8 cellular contexts compared by ENCODE assay signal in genomic region chr7:41732279-41733062, GRCh38. TPM values are rescaled to one million over a fixed set of nuclear protein-coding genes. Genes with fewer than 3 reads are reported as not detected.
DNase-seq lines count a peak whose midpoint lies in the region; ATAC-seq and TF ChIP-seq lines count a peak whose summit lies in the region.

No MANE protein-coding gene starts in this region.

- no peaks in the 10 kb centered on the region for H3K9me3 ChIP-seq in adipocyte (ENCODE audit: control insufficient read depth, low read length)
- H3K9me3 ChIP-seq in CD8-positive, alpha-beta T cell (ENCODE audit: low read length) = no peaks in the 10 kb centered on the region

- H3K27ac ChIP-seq in CD8-positive, alpha-beta T cell (ENCODE audit: low read depth, low read length) = no peak overlapping the region

- H3K9ac ChIP-seq in adipocyte (ENCODE audit: low read length) = no peak overlapping the region

- H3K36me3 Mint-ChIP-seq in nephron (ENCODE audit: low read depth) = no peaks in the 10 kb centered on the region
- H3K36me3 Mint-ChIP-seq in CD8-positive, alpha-beta T cell = no peaks in the 10 kb centered on the region

- no peaks in the 10 kb centered on the region for H3K27me3 ChIP-seq in adipocyte (replicated peaks; ENCODE audit: control insufficient read depth, insufficient read depth, low read length)
- H3K27me3 ChIP-seq in CD8-positive, alpha-beta T cell (ENCODE audit: insufficient read depth, low read length) = no peaks in the 10 kb centered on the region

- peak; percentile 50 to 73 (median 56) for TF ChIP-seq CTCF in nephron (IDR thresholded peaks at IDR 0.05; ENCODE audit: unreplicated experiment in 3 of 3)
- no peak for TF ChIP-seq CTCF in CD8-positive, alpha-beta T cell (IDR thresholded peaks at IDR 0.05)

- peaks cover 4% of the 10 kb centered on the region for H3K4me1 ChIP-seq in adipocyte (ENCODE audit: control insufficient read depth, insufficient read depth, low read length)
- no peaks in the 10 kb centered on the region for H3K4me1 ChIP-seq in CD8-positive, alpha-beta T cell (ENCODE audit: insufficient read depth, low read length)

- H3K9me3 Mint-ChIP-seq in nephron = no peaks in the 10 kb centered on the region
- no peaks in the 10 kb centered on the region for H3K9me3 Mint-ChIP-seq in CD8-positive, alpha-beta T cell

- H3K4me3 ChIP-seq in adipocyte (ENCODE audit: low read length) = no peak overlapping the region
- no peak overlapping the region for H3K4me3 ChIP-seq in CD8-positive, alpha-beta T cell (ENCODE audit: low read depth, low read length)

- ATAC-seq in HG03280 (IDR thresholded peaks at IDR 0.05; ENCODE audit: unreplicated experiment) = peak; percentile 9
- ATAC-seq in CD8-positive, alpha-beta T cell = no peak

- H3K4me3 Mint-ChIP-seq in nephron = no peak overlapping the region
- H3K4me3 Mint-ChIP-seq in CD8-positive, alpha-beta T cell = no peak overlapping the region

- peaks cover 13% of the 10 kb centered on the region for H3K4me1 Mint-ChIP-seq in nephron
- H3K4me1 Mint-ChIP-seq in CD8-positive, alpha-beta T cell (ENCODE audit: low read depth) = peaks cover 3% of the 10 kb centered on the region

- CTCF ChIA-PET in CD8-positive, alpha-beta T cell (lab: Charles Lee) = interaction anchor here (0.8 kb wide), 1 partner anchor 17 kb away, joined by 3 read pairs; no protein-coding TSS in a partner anchor

- peak overlapping the region in 1 of 3 experiments; percentile 21 for H3K27ac Mint-ChIP-seq in nephron
- no peak overlapping the region for H3K27ac Mint-ChIP-seq in CD8-positive, alpha-beta T cell

- DNase-seq in NCI-H526 (lab: John Stamatoyannopoulos, UW) (peak; percentile 4 to 6), NCI-H526 treated with DMSO at 0.1 percent for 48 hours (lab: John Stamatoyannopoulos, UW) (no peak), adipocyte (ENCODE audit: low read depth) (peak; percentile 61), SKM-1 (lab: John Stamatoyannopoulos, UW; ENCODE audit: unreplicated experiment) (no peak), NCI-H2081 treated with DMSO at 0.1 percent for 48 hours (lab: John Stamatoyannopoulos, UW) (no peak)
- DNase-seq in CD8-positive, alpha-beta T cell = no peak

- H3K27me3 Mint-ChIP-seq in nephron (ENCODE audit: low read depth) = no peaks in the 10 kb centered on the region
- peaks cover 10% of the 10 kb centered on the region for H3K27me3 Mint-ChIP-seq in CD8-positive, alpha-beta T cell (ENCODE audit: low read depth)

- intact Hi-C loops in CD8-positive, alpha-beta T cell (cut with DNase I, micrococcal nuclease) = no loop called here

- POLR2A ChIA-PET in CD8-positive, alpha-beta T cell (lab: Charles Lee) = no interaction called here

- H3K36me3 ChIP-seq in adipocyte (ENCODE audit: control insufficient read depth, insufficient read depth, low read length, severe bottlenecking) = no peaks in the 10 kb centered on the region
- H3K36me3 ChIP-seq in CD8-positive, alpha-beta T cell (ENCODE audit: insufficient read depth, low read length) = no peaks in the 10 kb centered on the region

RNA-seq across cellular contexts. Expression of gene INHBA, which starts 29.6 kb away (rescaled TPM):
- total RNA-seq in CD8-positive, alpha-beta T cell = not detected

Comparison
In these comparisons a context has a peak if more than half of its experiments do, and no peak if none do; other contexts are left out.
1. DNase-seq: peak in NCI-H526 (2 of 2) and adipocyte (single experiment); none in NCI-H526 treated with DMSO at 0.1 percent for 48 hours (single experiment), SKM-1 (single experiment), NCI-H2081 treated with DMSO at 0.1 percent for 48 hours (single experiment) and CD8-positive, alpha-beta T cell (0 of 7).